In the genomic region with DNA sequence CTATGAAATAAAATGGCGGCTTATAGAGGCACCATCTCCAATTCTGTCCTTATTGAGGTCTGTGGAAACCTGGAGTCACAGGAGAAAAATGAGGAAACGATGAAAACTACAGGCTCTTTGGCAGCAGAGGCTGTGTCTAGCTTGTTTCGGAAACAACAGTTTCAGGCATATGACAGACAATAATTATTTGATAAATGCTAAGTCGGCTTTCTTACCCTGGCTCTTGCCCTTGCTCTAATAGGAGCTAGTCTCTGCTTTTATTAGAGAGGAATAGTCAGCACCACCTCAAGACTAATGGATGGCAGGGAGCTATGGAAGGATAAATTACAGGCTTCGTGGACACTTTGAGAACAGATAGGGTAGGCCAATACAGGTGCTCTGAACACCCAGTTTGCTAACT, we compare ENCODE assay signal across 24 cellular contexts. TPM values are rescaled to one million over a fixed set of nuclear protein-coding genes. Genes with fewer than 3 reads are reported as not detected.
DNase-seq lines count a peak whose midpoint lies in the region; ATAC-seq, FAIRE-seq and TF ChIP-seq lines count a peak whose summit lies in the region.
"Had no signal": no experiment of that assay in that cellular context is flagged by ENCODE, and none has a peak within 500 bp of the region (broad histone marks: within the 10 kb centered on the region; RNA-seq: fewer than 3 reads in every experiment).

No MANE protein-coding gene starts in this region.

- no peaks in the 10 kb centered on the region for H3K9me1 ChIP-seq in K562 (ENCODE audit: control insufficient read depth, insufficient read depth, low read length)

- H3K27me3 ChIP-seq in K562 (ENCODE audit: control insufficient read depth in 2 of 2, insufficient read depth in 2 of 2, low read length in 2 of 2) (no peaks in the 10 kb centered on the region), gastrocnemius medialis (no peaks in the 10 kb centered on the region)
- H3K27me3 ChIP-seq: BLaER1 treated with 17β-estradiol and CSF1 and Interleukin-3, amounts not matched to agents 10 nM and 100 nM had no signal

- no peaks in the 10 kb centered on the region for H3K79me2 ChIP-seq in K562 (ENCODE audit: control insufficient read depth, insufficient read depth, low read length)

- TF ChIP-seq POLR2A in A549 (IDR thresholded peaks at IDR 0.05; ENCODE audit: low read length) (no peak), GM12892 (IDR thresholded peaks at IDR 0.05; ENCODE audit: low read depth, low read length) (no peak), K562 (conservative IDR thresholded peaks at IDR 0.05) (no peak), gastrocnemius medialis (IDR thresholded peaks at IDR 0.05) (no peak)

- no peak overlapping the region for H2AFZ ChIP-seq in K562 (ENCODE audit: low read depth, low read length)

- H3K4me3 ChIP-seq in A549, result no peak overlapping the region
- no peak overlapping the region for H3K4me3 ChIP-seq in K562
- H3K4me3 ChIP-seq in gastrocnemius medialis, result no peak overlapping the region
- H3K4me3 ChIP-seq: BLaER1 treated with 17β-estradiol and CSF1 and Interleukin-3, amounts not matched to agents 10 nM and 100 nM; GM12878 had no signal

- H3K27ac ChIP-seq in A549 (no peak overlapping the region), K562 (ENCODE audit: extremely low read depth, low read depth, low read length) (no peak overlapping the region), gastrocnemius medialis (peak overlapping the region in 3 of 4 donors; percentile 0 to 70 (median 6))
- H3K27ac ChIP-seq: BLaER1 treated with 17β-estradiol and CSF1 and Interleukin-3, amounts not matched to agents 10 nM and 100 nM had no signal

- H3K9me3 ChIP-seq in A549 (no peaks in the 10 kb centered on the region), K562 (replicated peaks; ENCODE audit: control insufficient read depth, insufficient read depth, low read depth, low read length) (no peaks in the 10 kb centered on the region), gastrocnemius medialis (no peaks in the 10 kb centered on the region)

- ATAC-seq in A549 (no peak), K562 (no peak), gastrocnemius medialis (no peak), GM19455 (IDR thresholded peaks at IDR 0.05; ENCODE audit: unreplicated experiment) (no peak)
- ATAC-seq: GM12878 had no signal

- H3K4me1 ChIP-seq in A549, result no peaks in the 10 kb centered on the region
- peaks cover 4 to 7% of the 10 kb centered on the region in 2 experiments; a peak in 3 of 5 replicates for H3K4me1 ChIP-seq in K562 (replicated peaks in 1 of 2; ENCODE audit: control insufficient read depth in 2 of 2, insufficient read depth in 2 of 2, low read length in 2 of 2)
- peaks cover 32 to 46% of the 10 kb centered on the region in 2 donors for H3K4me1 ChIP-seq in gastrocnemius medialis

- H3K9ac ChIP-seq in K562 (ENCODE audit: insufficient read depth in 1 of 2, low read depth in 2 of 2, low read length in 2 of 2), result no peak overlapping the region
- H3K9ac ChIP-seq: BLaER1 treated with 17β-estradiol and CSF1 and Interleukin-3, amounts not matched to agents 10 nM and 100 nM had no signal

- BruUV-seq in K562 (replicated peaks; lab: Mats Ljungman, UMichigan), result no TSS peak

- FAIRE-seq in A549 (lab: Jason Lieb, UNC) (no peak), GM12892 (lab: Jason Lieb, UNC) (peak; percentile 9), K562 (lab: Jason Lieb, UNC) (no peak)
- FAIRE-seq: A204.1, GM12878, GM19239 had no signal

- H3K4me2 ChIP-seq in A549, result no peak overlapping the region
- H3K4me2 ChIP-seq in K562 (ENCODE audit: insufficient read depth, low read length), result no peak overlapping the region
- H3K4me2 ChIP-seq: BLaER1 treated with 17β-estradiol and CSF1 and Interleukin-3, amounts not matched to agents 10 nM and 100 nM had no signal

- POLR2A ChIA-PET in A549 (lab: Yijun Ruan, JAX), result no interaction called here
- POLR2A ChIA-PET in K562 (lab: Yijun Ruan, JAX), result interaction anchor here (0.7 to 1.3 kb wide), 4 partner anchors 10 to 521 kb away, joined by 3 read pairs; no protein-coding TSS in a partner anchor

- CTCF ChIA-PET in A549 (lab: Yijun Ruan, JAX) (interaction anchor here (0.6 kb wide), 1 partner anchor 79 kb away, joined by 3 read pairs; no protein-coding TSS in a partner anchor), K562 (lab: Yijun Ruan, JAX; ENCODE audit: low intra/inter-chr PET ratio) (no interaction called here)

- no peak for TF ChIP-seq CTCF in A549 (IDR thresholded peaks at IDR 0.05)
- TF ChIP-seq CTCF in K562 (IDR thresholded peaks at IDR 0.05 in 2 of 3, conservative IDR thresholded peaks at IDR 0.05 in 1 of 3; ENCODE audit: insufficient read depth in 2 of 3, low read depth in 1 of 3, low read length in 3 of 3), result no peak
- no peak for TF ChIP-seq CTCF in gastrocnemius medialis (IDR thresholded peaks at IDR 0.05 in 4 of 5, conservative IDR thresholded peaks at IDR 0.05 in 1 of 5)

- intact Hi-C loops in K562 (cut with micrococcal nuclease), result no loop called here
- intact Hi-C loops in gastrocnemius medialis (cut with DNase I; ENCODE audit: low total_unique reads), result no loop called here

- in situ Hi-C loops in K562 (cut with MboI) (no loop called here), gastrocnemius medialis (cut with MboI; ENCODE audit: low sequenced_read_pairs in 4 of 4) (loop anchor here in 2 of 4 donors (10.0 kb wide), 1 partner anchor 561 kb away; no protein-coding TSS in a partner anchor)

- H3K36me3 ChIP-seq in K562 (ENCODE audit: control insufficient read depth, insufficient read depth, low read length) (peaks cover 37% of the 10 kb centered on the region; the same call in 2 of the 3 replicates), gastrocnemius medialis (peaks cover 0 to 15% of the 10 kb centered on the region in 2 donors)

- no peak for DNase-seq in A549 (ENCODE audit: low read depth in 1 of 2, low spot score in 1 of 2)
- DNase-seq in GM12892 (ENCODE audit: insufficient read length), result no peak
- no peak for DNase-seq in K562 (ENCODE audit: extremely low read depth in 1 of 4, low spot score in 3 of 4)
- no peak for DNase-seq in gastrocnemius medialis
- DNase-seq in activated CD4-positive, CD25-positive, alpha-beta regulatory T cell (lab: John Stamatoyannopoulos, UW), result no peak
- no peak for DNase-seq in amniotic stem cell (lab: John Stamatoyannopoulos, UW)
- DNase-seq: 8988T; AML-193; CD4-positive, alpha-beta memory T cell; CD4-positive, CD25-positive, alpha-beta regulatory T cell; CD8-positive, alpha-beta memory T cell; COR-L47; DMS 273 treated with DMSO at 0.1 percent for 48 hours; DMS153; DMS53; DMS79; DND-41; EL; GDM1 had no signal

- no peaks in the 10 kb centered on the region for H4K20me1 ChIP-seq in K562 (replicated peaks; ENCODE audit: control insufficient read depth, insufficient read depth, low read length)

- no peak for TF ChIP-seq RAD21 in A549 (conservative IDR thresholded peaks at IDR 0.05 in 1 of 2, IDR thresholded peaks at IDR 0.05 in 1 of 2)
- TF ChIP-seq RAD21 in K562 (CRISPR knock-in tag; conservative IDR thresholded peaks at IDR 0.05 in 1 of 2, IDR thresholded peaks at IDR 0.05 in 1 of 2), result no peak

- WGBS in A549 (ENCODE audit: missing lambda C conversion rate), result 96% methylated on average over 5 of the region's 5 CpGs
- WGBS in K562 (ENCODE audit: insufficient coverage, low coverage, missing lambda C conversion rate), result 87% methylated on average over 5 of the region's 5 CpGs

- no peak for TF ChIP-seq EP300 in A549 (IDR thresholded peaks at IDR 0.05)
- TF ChIP-seq EP300 in K562 (IDR thresholded peaks at IDR 0.05; ENCODE audit: low read length), result no peak

TF ChIP-seq in A549, 52 proteins besides CTCF, POLR2A, EP300 and RAD21:
- TF ChIP-seq MAFK (IDR thresholded peaks at IDR 0.05; ENCODE audit: partially characterized antibody) (peak; percentile 53), ESRRA (IDR thresholded peaks at IDR 0.05; ENCODE audit: borderline replicate concordance, low read length) (no peak)

TF ChIP-seq in K562, 482 proteins besides CTCF, POLR2A, EP300 and RAD21:
- peak; percentile 37 for TF ChIP-seq MAFF (IDR thresholded peaks at IDR 0.05; ENCODE audit: low read length)
- TF ChIP-seq SNAPC5 (CRISPR knock-in tag; IDR thresholded peaks at IDR 0.05), result no peak
- peak; percentile 62 for TF ChIP-seq ZNF316 (IDR thresholded peaks at IDR 0.05)
- TF ChIP-seq ETV6 (IDR thresholded peaks at IDR 0.05; ENCODE audit: borderline replicate concordance in 1 of 2, low read depth in 2 of 2, low read length in 1 of 2), result no peak
- TF ChIP-seq ETV6 (CRISPR knock-in tag; IDR thresholded peaks at IDR 0.05; ENCODE audit: borderline replicate concordance), result no peak
- TF ChIP-seq C11orf30 (IDR thresholded peaks at IDR 0.05; ENCODE audit: low read depth), result peak; percentile 40; the same call in 1 of the 2 replicates
- peak; percentile 43; the same call in 1 of the 2 replicates for TF ChIP-seq MAFK (IDR thresholded peaks at IDR 0.05; ENCODE audit: low read length)

RNA-seq across cellular contexts. Expression of gene HADH, which starts 24.3 kb away (rescaled TPM):
- polyA plus RNA-seq in A549 (2011; rRNA removed), result 23.7 and 25.9 TPM in 2 replicates
- polyA plus RNA-seq in A549 (2012; cell fraction: cytosol; rRNA removed), result 19.1 and 23.2 TPM in 2 replicates
- 17.6 and 25.2 TPM in 2 replicates for polyA plus RNA-seq in A549 (2012; cell fraction: nucleus; rRNA removed)
- polyA plus RNA-seq in A549 (2017; fragmentation: RNase III; extraction: RNeasy Plus Mini Kit Qiagen cat#74134 plus additional on column Dnase treatment), result 22.7 to 23.8 TPM (median 23.3 TPM) in 3 replicates
- 14.3 and 14.5 TPM in 2 replicates for polyA minus RNA-seq in A549 (2011; rRNA and poly(A)+ RNA removed)
- 43.4 TPM for polyA plus RNA-seq in GM12892 (2012; ENCODE audit: missing spikeins)
- 16.0 and 31.8 TPM in 2 replicates for total RNA-seq in K562 (2011; cell fraction: chromatin; rRNA removed; ENCODE audit: low replicate concordance)
- total RNA-seq in K562 (2011; cell fraction: nucleolus; rRNA removed), result 9.5 and 11.7 TPM in 2 replicates
- 16.7 and 30.9 TPM in 2 replicates for total RNA-seq in K562 (2011; cell fraction: nucleoplasm; rRNA removed)
- 9.4 and 11.9 TPM in 2 replicates for total RNA-seq in K562 (2014; rRNA removed)
- 25.7 and 26.1 TPM in 2 replicates for total RNA-seq in K562 (2014; rRNA removed; fragmentation: Illumina TruSeq; extraction: Trizol)
- total RNA-seq in K562 (2015; rRNA removed; fragmentation: Illumina TruSeq; extraction: Trizol), result 23.6 and 24.6 TPM in 2 replicates
- total RNA-seq in K562 (2021), result 39.8 and 41.6 TPM in 2 replicates
- 32.8 and 46.0 TPM in 2 replicates for polyA plus RNA-seq in K562 (2011; rRNA removed)
- polyA plus RNA-seq in K562 (2011; cell fraction: cytosol; rRNA removed), result 24.9 and 38.8 TPM in 2 replicates
- polyA plus RNA-seq in K562 (2011; cell fraction: nucleus; rRNA removed), result 27.7 and 36.8 TPM in 2 replicates
- polyA plus RNA-seq in K562 (2012), result 45.0 and 84.6 TPM in 2 replicates
- 56.4 and 65.6 TPM in 2 replicates for polyA plus RNA-seq in K562 (2014; fragmentation: Illumina TruSeq; extraction: Trizol)
- 10 to 100 TPM; 67.6 to 73.3 TPM for polyA plus RNA-seq in K562 (2014; fragmentation: Nextera tagmentation; extraction: Ambion mirVana)
- polyA plus RNA-seq in K562 (2014; rRNA removed), result 32.1 and 34.4 TPM in 2 replicates
- 31.2 and 37.9 TPM in 2 replicates for polyA minus RNA-seq in K562 (2011; rRNA and poly(A)+ RNA removed)
- polyA minus RNA-seq in K562 (2011; cell fraction: cytosol; rRNA and poly(A)+ RNA removed), result 27.1 and 27.2 TPM in 2 replicates
- polyA minus RNA-seq in K562 (2011; cell fraction: nucleus; rRNA and poly(A)+ RNA removed), result 11.4 and 20.0 TPM in 2 replicates
- 100 to 1,000 TPM in 2 of 4 donors, 10 to 100 TPM in 2; 78.0 to 137 (median 105) TPM for total RNA-seq in gastrocnemius medialis

Comparison
In these comparisons a context has a peak if more than half of its experiments do, and no peak if none do; other contexts are left out.
1. H3K27ac ChIP-seq: peak in gastrocnemius medialis (3 of 4); none in A549 (0 of 2) and K562 (single experiment).
2. Of the 35 proteins assayed by ChIP-seq in both K562 and A549: peak only in K562: none; only in A549: none; in both: MAFK; in neither: 34.